8 cellular contexts compared by ENCODE assay signal in the genomic region with DNA sequence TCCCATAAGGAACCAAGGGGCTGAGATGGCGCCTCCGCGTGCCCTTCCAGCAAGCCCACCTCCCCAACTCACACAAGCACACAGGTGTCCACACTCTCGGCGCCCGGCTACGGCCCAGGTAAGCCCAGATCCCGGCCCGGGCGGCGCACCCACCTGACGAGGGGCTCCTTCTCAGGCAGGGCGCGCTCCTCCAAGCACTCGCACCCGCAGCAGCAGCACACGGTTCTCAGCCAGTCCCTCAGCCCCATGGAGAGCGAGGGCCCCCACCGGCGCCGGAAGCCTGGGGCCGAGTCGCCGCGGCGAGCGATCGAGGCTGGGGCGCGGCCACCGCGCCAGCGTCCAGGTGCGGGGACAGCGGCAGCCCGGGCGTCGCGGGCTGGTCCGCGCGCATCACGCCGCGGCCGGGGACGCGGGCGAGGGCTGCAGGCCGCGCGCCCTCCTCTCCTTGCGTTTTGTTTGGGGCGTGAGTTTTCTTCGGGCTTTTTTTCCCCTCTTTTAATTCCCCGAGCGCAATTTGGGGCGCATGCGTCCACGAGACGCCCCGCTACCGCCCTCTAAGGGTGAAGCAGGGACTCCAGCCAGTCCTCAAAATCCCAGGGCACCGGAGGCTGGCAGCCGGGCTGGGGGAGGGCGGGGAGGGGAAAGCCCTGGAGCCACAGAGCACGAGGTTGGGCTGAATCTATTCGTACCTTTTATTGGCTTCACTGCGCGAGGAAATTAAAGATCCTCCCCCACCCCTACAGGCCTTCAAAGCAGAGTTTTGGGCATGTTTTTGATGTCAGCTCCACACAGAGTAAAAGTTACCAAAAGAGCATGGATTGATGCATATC. TPM values are rescaled to one million over a fixed set of nuclear protein-coding genes. Genes with fewer than 3 reads are reported as not detected.
A peak's percentile ranks its signal among the peaks of the same experiment; 100 is the strongest.
DNase-seq lines count a peak whose midpoint lies in the region; ATAC-seq and TF ChIP-seq lines count a peak whose summit lies in the region.

TSS of gene MREG (minus strand) at position 472 of the 830 bp plus-strand sequence. CDS start at position 248, 224 bp downstream.

- CTCF ChIA-PET in RWPE1 (lab: Yijun Ruan, JAX), result interaction anchor here (0.6 to 1.1 kb wide), 5 partner anchors 10 to 82 kb away, joined by 3 to 6 read pairs (median 3); no protein-coding TSS in a partner anchor

- peak within 1 kb of the TSS; percentile 18 for H3K27ac Mint-ChIP-seq in activated T-helper 17 cell treated with anti-CD3 and anti-CD28 coated beads, Interleukin-2, amount 50 U/mL, for 72 hours
- no peak within 1 kb of the TSS for H3K27ac Mint-ChIP-seq in nephron progenitor cell

- peak; percentile 37 for TF ChIP-seq CTCF in DOHH2 (IDR thresholded peaks at IDR 0.05; ENCODE audit: low read depth, low read length, poor library complexity, severe bottlenecking)
- peak; percentile 84 for TF ChIP-seq CTCF in RWPE1 (conservative IDR thresholded peaks at IDR 0.05; ENCODE audit: low read depth)
- TF ChIP-seq CTCF in fibroblast of the aortic adventitia (IDR thresholded peaks at IDR 0.05; ENCODE audit: insufficient read depth, low read length), result peak; percentile 84
- peak; percentile 52 for TF ChIP-seq CTCF in nephron progenitor cell (IDR thresholded peaks at IDR 0.05)

- POLR2A ChIA-PET in RWPE1 (lab: Yijun Ruan, JAX; ENCODE audit: low non-redundant PET), result no interaction called here

- H3K4me1 ChIP-seq in DOHH2 (ENCODE audit: control insufficient read depth, low read length), result 0 out of 2 replicates have a peak, but pooled peaks cover 3% of the 10 kb centered on the region

- H3K9me3 ChIP-seq in DOHH2 (ENCODE audit: control insufficient read depth, insufficient read depth, low read length) (no peaks in the 10 kb centered on the region), KOPT-K1 (ENCODE audit: insufficient read depth, low read length, poor library complexity, severe bottlenecking) (no peaks in the 10 kb centered on the region)

- peaks cover 52% of the 10 kb centered on the region for H3K27me3 ChIP-seq in DOHH2 (ENCODE audit: control insufficient read depth, low read length)

- no peaks in the 10 kb centered on the region for H3K79me2 ChIP-seq in DOHH2 (ENCODE audit: control insufficient read depth, low read length)

- no peaks in the 10 kb centered on the region for H4K20me1 ChIP-seq in DOHH2 (ENCODE audit: control insufficient read depth, insufficient read depth, low read depth, low read length)

- no peaks in the 10 kb centered on the region for H3K9me3 Mint-ChIP-seq in activated T-helper 17 cell treated with anti-CD3 and anti-CD28 coated beads, Interleukin-2, amount 50 U/mL, for 72 hours
- no peaks in the 10 kb centered on the region for H3K9me3 Mint-ChIP-seq in nephron progenitor cell

- H3K36me3 ChIP-seq in DOHH2 (ENCODE audit: control insufficient read depth, low read length), result no peaks in the 10 kb centered on the region
- no peaks in the 10 kb centered on the region for H3K36me3 ChIP-seq in KOPT-K1 (ENCODE audit: insufficient read depth, low read length)

- H3K4me3 ChIP-seq in DOHH2 (ENCODE audit: low read length), result peak within 1 kb of the TSS; percentile 64
- peak within 1 kb of the TSS; percentile 69 for H3K4me3 ChIP-seq in fibroblast of the aortic adventitia (ENCODE audit: low read depth, low read length)

- H3F3A ChIP-seq in DOHH2 (ENCODE audit: control insufficient read depth, insufficient read depth), result no peaks in the 10 kb centered on the region

- peaks cover 31% of the 10 kb centered on the region for H3K4me1 Mint-ChIP-seq in activated T-helper 17 cell treated with anti-CD3 and anti-CD28 coated beads, Interleukin-2, amount 50 U/mL, for 72 hours
- H3K4me1 Mint-ChIP-seq in nephron progenitor cell, result peaks cover 35% of the 10 kb centered on the region

- H3K27ac ChIP-seq in DOHH2 (ENCODE audit: low read depth, low read length) (no peak within 1 kb of the TSS), KOPT-K1 (ENCODE audit: low read depth, low read length, poor library complexity, severe bottlenecking) (peak within 1 kb of the TSS; percentile 51), RWPE1 (peak within 1 kb of the TSS; percentile 88)

- H3K4me2 ChIP-seq in DOHH2 (ENCODE audit: low read length), result peak within 1 kb of the TSS; percentile 53

- peak; percentile 93 for DNase-seq in RWPE1 (ENCODE audit: low spot score)
- peak; percentile 68 for DNase-seq in fibroblast of the aortic adventitia (ENCODE audit: low read depth)
- peak; percentile 86 for DNase-seq in nephron progenitor cell
- DNase-seq in stimulated activated naive CD8-positive, alpha-beta T cell treated with anti-CD3 and anti-CD28 coated beads, Interleukin-15, Interleukin-2, amounts not matched to agents 100 U/mL and 50 U/mL, for 24 hours, result peak; percentile 93

- no peaks in the 10 kb centered on the region for H3K27me3 Mint-ChIP-seq in activated T-helper 17 cell treated with anti-CD3 and anti-CD28 coated beads, Interleukin-2, amount 50 U/mL, for 72 hours
- peaks cover 7% of the 10 kb centered on the region for H3K27me3 Mint-ChIP-seq in nephron progenitor cell (ENCODE audit: low read depth, poor library complexity)

- H3K4me3 Mint-ChIP-seq in activated T-helper 17 cell treated with anti-CD3 and anti-CD28 coated beads, Interleukin-2, amount 50 U/mL, for 72 hours, result peak within 1 kb of the TSS; percentile 81
- peak within 1 kb of the TSS; percentile 91 for H3K4me3 Mint-ChIP-seq in nephron progenitor cell

- no peaks in the 10 kb centered on the region for H3K9me2 ChIP-seq in DOHH2 (replicated peaks; ENCODE audit: control insufficient read depth, low read length)

- ATAC-seq in GM21825 (IDR thresholded peaks at IDR 0.05; ENCODE audit: unreplicated experiment), result peak; percentile 41
- ATAC-seq in activated T-helper 17 cell treated with anti-CD3 and anti-CD28 coated beads, Interleukin-2, amount 50 U/mL, for 72 hours (replicated peaks), result peak; percentile 70
- ATAC-seq in stimulated activated naive CD8-positive, alpha-beta T cell treated with anti-CD3 and anti-CD28 coated beads, Interleukin-15, Interleukin-2, amounts not matched to agents 100 U/mL and 50 U/mL, for 24 hours, result peak; percentile 71

- H3K36me3 Mint-ChIP-seq in activated T-helper 17 cell treated with anti-CD3 and anti-CD28 coated beads, Interleukin-2, amount 50 U/mL, for 72 hours (ENCODE audit: low read depth), result no peaks in the 10 kb centered on the region
- H3K36me3 Mint-ChIP-seq in nephron progenitor cell (ENCODE audit: low read depth), result peaks cover 18% of the 10 kb centered on the region

RNA-seq across cellular contexts. Expression of gene MREG, which starts in this region (rescaled TPM):
- total RNA-seq in activated T-helper 17 cell treated with anti-CD3 and anti-CD28 coated beads, Interleukin-2, amount 50 U/mL, for 72 hours, result 10 to 100 TPM in 1 of 2 donors, 1 to 10 TPM in 1; 7.5 to 22.0 TPM
- total RNA-seq in fibroblast of the aortic adventitia (ENCODE audit: low replicate concordance), result 2.2 and 2.8 TPM in 2 replicates
